ENCODE assay signal across 1 cellular context in the genomic region with DNA sequence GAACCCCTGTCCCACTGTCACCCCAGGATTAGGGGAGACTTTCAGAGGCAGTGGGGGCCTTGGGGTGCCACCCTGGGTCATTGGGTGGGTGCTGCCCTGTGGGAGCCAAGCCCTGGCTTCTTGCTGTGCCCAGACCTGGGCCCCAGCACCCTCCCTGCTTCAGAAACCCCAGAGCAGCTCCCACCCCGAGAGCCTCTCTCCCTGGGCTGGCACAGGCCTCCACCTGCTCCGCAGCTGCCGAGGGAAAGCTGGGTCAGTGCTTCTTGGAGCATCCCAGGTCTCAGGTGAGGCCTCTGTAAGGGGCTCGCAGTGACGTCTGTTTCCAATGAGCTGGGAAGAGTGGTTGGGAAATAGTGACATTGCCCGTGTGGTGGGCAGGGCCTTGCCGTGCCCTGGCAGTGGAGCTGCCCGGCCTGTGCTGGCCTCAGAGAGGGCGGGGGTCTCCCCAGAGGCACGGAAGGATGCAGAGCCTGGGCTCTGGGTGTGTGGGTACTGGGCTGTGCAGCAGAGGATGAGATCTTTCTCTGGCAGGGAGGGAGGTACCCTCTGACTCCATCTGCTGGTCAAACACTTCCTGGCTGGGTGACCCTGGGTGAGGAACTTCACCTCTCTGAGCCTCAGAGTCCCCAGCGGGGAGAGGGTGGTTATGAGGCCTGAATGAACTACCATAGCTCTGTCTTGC.
TF ChIP-seq lines count a peak whose summit lies in the region.

No MANE protein-coding gene starts in this region.

TF ChIP-seq in GM23338, 12 proteins besides CTCF, POLR2A, EP300 and RAD21 (continued from another document):
- TF ChIP-seq, protein P1, sequence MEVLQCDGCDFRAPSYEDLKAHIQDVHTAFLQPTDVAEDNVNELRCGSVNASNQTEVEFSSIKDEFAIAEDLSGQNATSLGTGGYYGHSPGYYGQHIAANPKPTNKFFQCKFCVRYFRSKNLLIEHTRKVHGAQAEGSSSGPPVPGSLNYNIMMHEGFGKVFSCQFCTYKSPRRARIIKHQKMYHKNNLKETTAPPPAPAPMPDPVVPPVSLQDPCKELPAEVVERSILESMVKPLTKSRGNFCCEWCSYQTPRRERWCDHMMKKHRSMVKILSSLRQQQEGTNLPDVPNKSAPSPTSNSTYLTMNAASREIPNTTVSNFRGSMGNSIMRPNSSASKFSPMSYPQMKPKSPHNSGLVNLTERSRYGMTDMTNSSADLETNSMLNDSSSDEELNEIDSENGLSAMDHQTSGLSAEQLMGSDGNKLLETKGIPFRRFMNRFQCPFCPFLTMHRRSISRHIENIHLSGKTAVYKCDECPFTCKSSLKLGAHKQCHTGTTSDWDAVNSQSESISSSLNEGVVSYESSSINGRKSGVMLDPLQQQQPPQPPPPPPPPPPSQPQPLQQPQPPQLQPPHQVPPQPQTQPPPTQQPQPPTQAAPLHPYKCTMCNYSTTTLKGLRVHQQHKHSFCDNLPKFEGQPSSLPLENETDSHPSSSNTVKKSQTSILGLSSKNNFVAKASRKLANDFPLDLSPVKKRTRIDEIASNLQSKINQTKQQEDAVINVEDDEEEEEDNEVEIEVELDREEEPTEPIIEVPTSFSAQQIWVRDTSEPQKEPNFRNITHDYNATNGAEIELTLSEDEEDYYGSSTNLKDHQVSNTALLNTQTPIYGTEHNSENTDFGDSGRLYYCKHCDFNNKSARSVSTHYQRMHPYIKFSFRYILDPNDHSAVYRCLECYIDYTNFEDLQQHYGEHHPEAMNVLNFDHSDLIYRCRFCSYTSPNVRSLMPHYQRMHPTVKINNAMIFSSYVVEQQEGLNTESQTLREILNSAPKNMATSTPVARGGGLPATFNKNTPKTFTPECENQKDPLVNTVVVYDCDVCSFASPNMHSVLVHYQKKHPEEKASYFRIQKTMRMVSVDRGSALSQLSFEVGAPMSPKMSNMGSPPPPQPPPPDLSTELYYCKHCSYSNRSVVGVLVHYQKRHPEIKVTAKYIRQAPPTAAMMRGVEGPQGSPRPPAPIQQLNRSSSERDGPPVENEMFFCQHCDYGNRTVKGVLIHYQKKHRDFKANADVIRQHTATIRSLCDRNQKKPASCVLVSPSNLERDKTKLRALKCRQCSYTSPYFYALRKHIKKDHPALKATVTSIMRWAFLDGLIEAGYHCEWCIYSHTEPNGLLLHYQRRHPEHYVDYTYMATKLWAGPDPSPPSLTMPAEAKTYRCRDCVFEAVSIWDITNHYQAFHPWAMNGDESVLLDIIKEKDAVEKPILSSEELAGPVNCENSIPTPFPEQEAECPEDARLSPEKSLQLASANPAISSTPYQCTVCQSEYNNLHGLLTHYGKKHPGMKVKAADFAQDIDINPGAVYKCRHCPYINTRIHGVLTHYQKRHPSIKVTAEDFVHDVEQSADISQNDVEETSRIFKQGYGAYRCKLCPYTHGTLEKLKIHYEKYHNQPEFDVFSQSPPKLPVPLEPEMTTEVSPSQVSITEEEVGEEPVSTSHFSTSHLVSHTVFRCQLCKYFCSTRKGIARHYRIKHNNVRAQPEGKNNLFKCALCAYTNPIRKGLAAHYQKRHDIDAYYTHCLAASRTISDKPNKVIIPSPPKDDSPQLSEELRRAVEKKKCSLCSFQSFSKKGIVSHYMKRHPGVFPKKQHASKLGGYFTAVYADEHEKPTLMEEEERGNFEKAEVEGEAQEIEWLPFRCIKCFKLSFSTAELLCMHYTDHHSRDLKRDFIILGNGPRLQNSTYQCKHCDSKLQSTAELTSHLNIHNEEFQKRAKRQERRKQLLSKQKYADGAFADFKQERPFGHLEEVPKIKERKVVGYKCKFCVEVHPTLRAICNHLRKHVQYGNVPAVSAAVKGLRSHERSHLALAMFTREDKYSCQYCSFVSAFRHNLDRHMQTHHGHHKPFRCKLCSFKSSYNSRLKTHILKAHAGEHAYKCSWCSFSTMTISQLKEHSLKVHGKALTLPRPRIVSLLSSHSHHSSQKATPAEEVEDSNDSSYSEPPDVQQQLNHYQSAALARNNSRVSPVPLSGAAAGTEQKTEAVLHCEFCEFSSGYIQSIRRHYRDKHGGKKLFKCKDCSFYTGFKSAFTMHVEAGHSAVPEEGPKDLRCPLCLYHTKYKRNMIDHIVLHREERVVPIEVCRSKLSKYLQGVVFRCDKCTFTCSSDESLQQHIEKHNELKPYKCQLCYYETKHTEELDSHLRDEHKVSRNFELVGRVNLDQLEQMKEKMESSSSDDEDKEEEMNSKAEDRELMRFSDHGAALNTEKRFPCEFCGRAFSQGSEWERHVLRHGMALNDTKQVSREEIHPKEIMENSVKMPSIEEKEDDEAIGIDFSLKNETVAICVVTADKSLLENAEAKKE (CRISPR knock-in tag; IDR thresholded peaks at IDR 0.05) = no peak
- no peak for TF ChIP-seq STAT1 (IDR thresholded peaks at IDR 0.05; ENCODE audit: unreplicated experiment)
- TF ChIP-seq ZNF331 (CRISPR knock-in tag; IDR thresholded peaks at IDR 0.05; ENCODE audit: low read depth) = no peak
- TF ChIP-seq ZNF114 (CRISPR knock-in tag; IDR thresholded peaks at IDR 0.05) = no peak
